In the genomic region with DNA sequence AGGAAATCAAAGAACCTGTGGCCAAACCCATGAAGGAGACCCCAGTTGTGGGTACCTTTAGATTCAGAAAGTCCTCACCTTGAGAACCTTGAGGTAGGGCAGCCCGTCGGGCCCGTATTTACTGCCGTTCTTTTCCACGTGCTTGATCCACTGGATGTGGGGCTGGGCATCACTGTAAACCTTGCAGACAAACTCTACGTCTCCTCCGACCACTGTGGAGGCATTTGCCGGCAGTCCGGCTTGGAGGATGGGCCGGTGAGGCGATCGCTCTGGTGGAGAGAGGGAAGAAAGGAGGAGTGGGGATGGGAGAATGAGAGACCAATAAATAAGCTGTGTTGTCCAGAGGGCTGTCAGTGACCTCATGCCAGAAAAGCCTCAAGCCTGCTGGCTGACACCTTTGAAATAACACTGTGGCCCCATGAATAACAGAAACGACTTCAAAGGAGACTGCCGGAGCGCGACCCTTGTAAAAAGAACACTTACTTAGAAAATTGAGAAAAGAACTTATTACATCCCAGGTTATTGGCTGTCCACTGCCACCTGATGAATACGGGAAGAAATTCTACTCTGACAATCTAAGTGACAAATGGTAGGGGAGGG, we compare ENCODE assay signal across 14 cellular contexts.
DNase-seq lines count a peak whose midpoint lies in the region; TF ChIP-seq lines count a peak whose summit lies in the region.
"Had no signal": no experiment of that assay in that cellular context is flagged by ENCODE, and none has a peak within 500 bp of the region (broad histone marks: within the 10 kb centered on the region; RNA-seq: fewer than 3 reads in every experiment).

No MANE protein-coding gene starts in this region.

- no peak overlapping the region for H2AFZ ChIP-seq in H9 (ENCODE audit: low read length)

- no peaks in the 10 kb centered on the region for H3K23me2 ChIP-seq in H9 (ENCODE audit: insufficient read length, low read depth, low read length, poor library complexity, severe bottlenecking)

- H3K79me1 ChIP-seq in H9 (ENCODE audit: insufficient read depth, low read depth, low read length, poor library complexity, severe bottlenecking), result peaks cover 4% of the 10 kb centered on the region

- TF ChIP-seq CTCF in H9 (conservative IDR thresholded peaks at IDR 0.05) (no peak), nephron progenitor cell (IDR thresholded peaks at IDR 0.05) (no peak), type B pancreatic cell (conservative IDR thresholded peaks at IDR 0.05) (no peak)

- H2BK5ac ChIP-seq in H9 (ENCODE audit: insufficient read length, low read length), result no peak overlapping the region

- no peak overlapping the region for H3K9ac ChIP-seq in H9 (ENCODE audit: extremely low read depth, insufficient read length, low read length)

- no peaks in the 10 kb centered on the region for H4K20me1 ChIP-seq in H9 (ENCODE audit: control insufficient read depth, insufficient read depth, insufficient read length)

- H2BK20ac ChIP-seq in H9 (ENCODE audit: low read depth, low read length, poor library complexity, severe bottlenecking), result no peak overlapping the region

- H3K4me2 ChIP-seq in H9 (ENCODE audit: insufficient read depth, insufficient read length, low read length), result no peak overlapping the region

- H3K9me3 Mint-ChIP-seq in H9 (no peaks in the 10 kb centered on the region), nephron progenitor cell (peaks cover 4% of the 10 kb centered on the region), type B pancreatic cell (no peaks in the 10 kb centered on the region)

- H3K23ac ChIP-seq in H9 (ENCODE audit: insufficient read length, low read depth, low read length), result no peak overlapping the region

- H3K79me2 ChIP-seq in H9 (ENCODE audit: insufficient read depth, low read length), result peaks cover 6% of the 10 kb centered on the region; the same call in 1 of the 2 replicates

- H3K27ac Mint-ChIP-seq in H9 (peak overlapping the region in 2 of 3 experiments; percentile 82 to 84; a peak in 4 of 7 replicates), nephron progenitor cell (peak overlapping the region; percentile 58), type B pancreatic cell (peak overlapping the region; percentile 29)
- H3K27ac Mint-ChIP-seq: CD4-positive, alpha-beta T cell had no signal

- no peak overlapping the region for H4K8ac ChIP-seq in H9 (replicated peaks; ENCODE audit: insufficient read length, low read depth, low read length)

- 0 out of 2 replicates have a peak, but pooled peaks cover 3% of the 10 kb centered on the region for H3K4me1 ChIP-seq in H9 (ENCODE audit: insufficient read depth, low read length)

- H4K91ac ChIP-seq in H9 (ENCODE audit: insufficient read length, low read depth, low read length), result no peak overlapping the region

- no peaks in the 10 kb centered on the region for H3K27me3 ChIP-seq in H9 (ENCODE audit: insufficient read depth, low read length)
- H3K27me3 ChIP-seq: Peyer's patch had no signal

- no peak overlapping the region for H3K14ac ChIP-seq in H9 (ENCODE audit: insufficient read depth, low read length)

- H3K27me3 Mint-ChIP-seq in H9 (ENCODE audit: low read depth), result no peaks in the 10 kb centered on the region
- H3K27me3 Mint-ChIP-seq in nephron progenitor cell (ENCODE audit: low read depth, poor library complexity), result peaks cover under 1% of the 10 kb centered on the region
- H3K27me3 Mint-ChIP-seq in type B pancreatic cell, result no peaks in the 10 kb centered on the region
- H3K27me3 Mint-ChIP-seq: CD4-positive, alpha-beta T cell had no signal

- H2BK12ac ChIP-seq in H9 (ENCODE audit: insufficient read length, low read depth, low read length), result no peak overlapping the region

- H3T11ph ChIP-seq in H9 (ENCODE audit: low read length), result no peak overlapping the region

- DNase-seq in H9 (no peak), nephron progenitor cell (peak; percentile 15), type B pancreatic cell (ENCODE audit: extremely low spot score, unreplicated experiment) (no peak), cerebellar nuclear complex (lab: John Stamatoyannopoulos, UW) (no peak), NCI-H345 treated with DMSO at 0.1 percent for 48 hours (lab: John Stamatoyannopoulos, UW; ENCODE audit: unreplicated experiment) (no peak), NCI-H526 (lab: John Stamatoyannopoulos, UW) (no peak)
- DNase-seq: AML-193; CD4-positive, alpha-beta T cell; GF-D8; KG1; NCI-H1092 treated with DMSO at 0.1 percent for 48 hours; NCI-H1694 treated with DMSO at 0.1 percent for 48 hours; Peyer's patch had no signal

- H3K56ac ChIP-seq in H9 (ENCODE audit: insufficient read length, low read depth, low read length), result no peak overlapping the region

- H3K4me3 Mint-ChIP-seq in H9 (no peak overlapping the region), nephron progenitor cell (peak overlapping the region; percentile 9), type B pancreatic cell (no peak overlapping the region)
- H3K4me3 Mint-ChIP-seq: CD4-positive, alpha-beta T cell had no signal

- H2BK15ac ChIP-seq in H9 (ENCODE audit: low read depth, low read length), result no peak overlapping the region

- no peak overlapping the region for H2AK5ac ChIP-seq in H9 (ENCODE audit: insufficient read length, low read length)

- H4K5ac ChIP-seq in H9 (ENCODE audit: insufficient read length, low read depth, low read length), result no peak overlapping the region

- no peak overlapping the region for H3K18ac ChIP-seq in H9 (ENCODE audit: insufficient read length, low read depth, low read length)

- H3K4me1 Mint-ChIP-seq in H9 (peaks cover 15 to 17% of the 10 kb centered on the region in 2 experiments), nephron progenitor cell (peaks cover 74% of the 10 kb centered on the region), type B pancreatic cell (ENCODE audit: unreplicated experiment) (peaks cover 42% of the 10 kb centered on the region)

- WGBS in H9 (ENCODE audit: extremely low coverage, insufficient read length, low lambda C conversion rate), result no CpG with 5 or more reads among the region's 17 CpGs

- H3K36me3 Mint-ChIP-seq in H9 (ENCODE audit: insufficient read depth in 1 of 3, low read depth in 3 of 3) (peaks cover 41 to 95% (median 91%) of the 10 kb centered on the region in 3 experiments; a peak in 6 of 7 replicates), nephron progenitor cell (ENCODE audit: low read depth) (peaks cover 72% of the 10 kb centered on the region), type B pancreatic cell (peaks cover 63% of the 10 kb centered on the region)

- H3K4ac ChIP-seq in H9 (ENCODE audit: low read depth, low read length), result no peak overlapping the region

- no peaks in the 10 kb centered on the region for H3K9me3 ChIP-seq in H9 (ENCODE audit: control insufficient read depth, low read depth, low read length)
- H3K9me3 ChIP-seq: Peyer's patch had no signal

- no peak overlapping the region for H2BK120ac ChIP-seq in H9 (ENCODE audit: low read depth, low read length, poor library complexity, severe bottlenecking)

- H3K27ac ChIP-seq in H9 (ENCODE audit: insufficient read length, low read depth, low read length), result no peak overlapping the region
- H3K27ac ChIP-seq in cingulate gyrus (ENCODE audit: low read depth, low read length), result peak overlapping the region; percentile 89
- H3K27ac ChIP-seq: Peyer's patch had no signal

Comparison
In these comparisons a context has a peak if more than half of its experiments do, and no peak if none do; other contexts are left out.
1. H3K27ac Mint-ChIP-seq: peak in every context shown above with its lines; median percentile 83 in H9; 58 in nephron progenitor cell; 29 in type B pancreatic cell.